In genomic region chr14:83163016-83163415, GRCh38 we compare ENCODE assay signal across 25 cellular contexts.
A peak's percentile ranks its signal among the peaks of the same experiment; 100 is the strongest.
DNase-seq lines count a peak whose midpoint lies in the region; FAIRE-seq and TF ChIP-seq lines count a peak whose summit lies in the region.
"Had no signal": no experiment of that assay in that cellular context is flagged by ENCODE, and none has a peak within 500 bp of the region (broad histone marks: within the 10 kb centered on the region; RNA-seq: fewer than 3 reads in every experiment).

No MANE protein-coding gene starts in this region.

- H3K27ac ChIP-seq in mammary epithelial cell (ENCODE audit: insufficient read depth, low read depth, low read length) (no peak overlapping the region), vagina (no peak overlapping the region)
- H3K27ac ChIP-seq: GM23248, KMS-11, SJCRH30 had no signal

- POLR2A ChIA-PET in MCF 10A (lab: Yijun Ruan, JAX): no interaction called here

- H2AFZ ChIP-seq in mammary epithelial cell (ENCODE audit: low read depth, low read length): no peak overlapping the region
- H2AFZ ChIP-seq: GM23248 had no signal

- no peak for DNase-seq in MCF 10A (ENCODE audit: unreplicated experiment)
- DNase-seq in mammary epithelial cell: no peak
- DNase-seq in bronchial epithelial cell (ENCODE audit: low read depth): peak; percentile 69
- peak; percentile 45 for DNase-seq in kidney tubule cell (ENCODE audit: low spot score)
- DNase-seq in mucosa of gallbladder (ENCODE audit: low spot score): no peak
- no peak for DNase-seq in cardiac septum (ENCODE audit: low spot score)
- DNase-seq in stimulated activated CD4-positive, alpha-beta T cell treated with anti-CD3 and anti-CD28 coated beads, Interleukin-2, amount 100 ng/mL, for 48 hours: no peak
- DNase-seq in vagina (ENCODE audit: extremely low spot score in 2 of 2): no peak
- DNase-seq: 8988T; BE2C; CD4-positive, alpha-beta T cell; DMS79 treated with DMSO at 0.1 percent for 48 hours; GM23248; MG63; NCI-H1092; NCI-H146; NCI-H2081; NCI-H748 treated with DMSO at 0.1 percent for 48 hours; OCI-M1; RPMI8226; SJCRH30 had no signal

- H3K79me2 ChIP-seq in mammary epithelial cell (ENCODE audit: insufficient read depth, low read length): no peaks in the 10 kb centered on the region

- no peak overlapping the region for H3K4me3 Mint-ChIP-seq in MCF 10A (ENCODE audit: unreplicated experiment)
- H3K4me3 Mint-ChIP-seq: CD4-positive, alpha-beta T cell had no signal

- no peaks in the 10 kb centered on the region for H3K27me3 ChIP-seq in mammary epithelial cell (ENCODE audit: insufficient read depth, low read length)
- no peaks in the 10 kb centered on the region for H3K27me3 ChIP-seq in bronchial epithelial cell (ENCODE audit: control insufficient read depth, insufficient read depth, low read length)
- no peaks in the 10 kb centered on the region for H3K27me3 ChIP-seq in vagina
- H3K27me3 ChIP-seq: BE2C, MG63, SJCRH30 had no signal

- intact Hi-C loops in MCF 10A (cut with micrococcal nuclease): no loop called here
- intact Hi-C loops in mammary epithelial cell (cut with micrococcal nuclease): no loop called here
- intact Hi-C loops in cardiac septum (cut with DNase I): no loop called here
- intact Hi-C loops in vagina (cut with DNase I): no loop called here

- H3K36me3 Mint-ChIP-seq in MCF 10A (ENCODE audit: insufficient read depth, unreplicated experiment): no peaks in the 10 kb centered on the region

- no peak for FAIRE-seq in bronchial epithelial cell (lab: Jason Lieb, UNC)
- FAIRE-seq: D721Med, GM12891, GM18507 had no signal

- no peaks in the 10 kb centered on the region for H3K27me3 Mint-ChIP-seq in MCF 10A (ENCODE audit: insufficient read depth, unreplicated experiment)
- H3K27me3 Mint-ChIP-seq: CD4-positive, alpha-beta T cell had no signal

- CTCF ChIA-PET in MCF 10A (lab: Yijun Ruan, JAX): interaction anchor here (0.7 kb wide), 1 partner anchor 1944 kb away, joined by 3 read pairs; no protein-coding TSS in a partner anchor
- CTCF ChIA-PET in mammary epithelial cell (lab: Charles Lee; ENCODE audit: low non-redundant PET): no interaction called here

- TF ChIP-seq CTCF in MCF 10A (IDR thresholded peaks at IDR 0.05; ENCODE audit: unreplicated experiment) (no peak), mammary epithelial cell (conservative IDR thresholded peaks at IDR 0.05 in 1 of 2, IDR thresholded peaks at IDR 0.05 in 1 of 2; ENCODE audit: extremely low read depth in 1 of 2, insufficient read depth in 1 of 2, low read depth in 1 of 2, low read length in 2 of 2) (no peak), bronchial epithelial cell (IDR thresholded peaks at IDR 0.05; ENCODE audit: insufficient read depth, low read length, severe bottlenecking) (no peak), vagina (IDR thresholded peaks at IDR 0.05) (no peak)

- in situ Hi-C loops in mammary epithelial cell (cut with MboI; ENCODE audit: low sequenced_read_pairs in 2 of 2): no loop called here

- no peaks in the 10 kb centered on the region for H3K9me3 Mint-ChIP-seq in MCF 10A (ENCODE audit: unreplicated experiment)

- no peaks in the 10 kb centered on the region for H4K20me1 ChIP-seq in mammary epithelial cell (ENCODE audit: insufficient read depth, low read length)

- H3K27ac Mint-ChIP-seq in MCF 10A (ENCODE audit: low read depth, unreplicated experiment): peak overlapping the region; percentile 11
- H3K27ac Mint-ChIP-seq: CD4-positive, alpha-beta T cell had no signal

- peaks cover 15% of the 10 kb centered on the region for H3K4me1 Mint-ChIP-seq in MCF 10A (ENCODE audit: insufficient read depth, unreplicated experiment)

- no peak overlapping the region for H3K4me3 ChIP-seq in mammary epithelial cell (replicated peaks in 1 of 3; ENCODE audit: insufficient read depth in 1 of 3, low read depth in 2 of 3, low read length in 3 of 3)
- H3K4me3 ChIP-seq in bronchial epithelial cell (ENCODE audit: low read depth, low read length): no peak overlapping the region
- no peak overlapping the region for H3K4me3 ChIP-seq in vagina
- H3K4me3 ChIP-seq: GM23248, MG63, SJCRH30 had no signal

- WGBS in mammary epithelial cell (ENCODE audit: low coverage, missing lambda C conversion rate): 18% methylated on average over 4 of the region's 4 CpGs

- TF ChIP-seq POLR2A in vagina (IDR thresholded peaks at IDR 0.05): no peak

- dilution Hi-C loops in mammary epithelial cell (cut with HindIII; ENCODE audit: low sequenced_read_pairs): no loop called here

- H3K9me3 ChIP-seq in mammary epithelial cell (replicated peaks; ENCODE audit: insufficient read depth, low read length) (no peaks in the 10 kb centered on the region), vagina (no peaks in the 10 kb centered on the region)
- H3K9me3 ChIP-seq: BE2C, MG63, SJCRH30 had no signal

- BruUV-seq in MCF 10A (replicated peaks; lab: Mats Ljungman, UMichigan) (no TSS peak), mammary epithelial cell (replicated peaks; lab: Mats Ljungman, UMichigan) (no TSS peak)

- no peak overlapping the region for H3K4me2 ChIP-seq in mammary epithelial cell (ENCODE audit: insufficient read depth, low read depth, low read length)
- H3K4me2 ChIP-seq: KMS-11 had no signal

- no peaks in the 10 kb centered on the region for H3K4me1 ChIP-seq in mammary epithelial cell (ENCODE audit: insufficient read depth, low read length)
- no peaks in the 10 kb centered on the region for H3K4me1 ChIP-seq in vagina
- H3K4me1 ChIP-seq: BE2C, SJCRH30 had no signal

- H3K9ac ChIP-seq in mammary epithelial cell (ENCODE audit: insufficient read depth, low read length): no peak overlapping the region
- H3K9ac ChIP-seq: GM23248, KMS-11 had no signal

- H3K36me3 ChIP-seq in mammary epithelial cell (ENCODE audit: insufficient read depth, low read length) (no peaks in the 10 kb centered on the region), bronchial epithelial cell (ENCODE audit: control insufficient read depth, insufficient read depth, low read length) (no peaks in the 10 kb centered on the region), vagina (no peaks in the 10 kb centered on the region)
- H3K36me3 ChIP-seq: BE2C, MG63, SJCRH30 had no signal

Comparison
In these comparisons a context has a peak if more than half of its experiments do, and no peak if none do; other contexts are left out.
1. DNase-seq: peak in bronchial epithelial cell (single experiment) and kidney tubule cell (single experiment); none in MCF 10A (single experiment), mammary epithelial cell (single experiment), mucosa of gallbladder (single experiment), cardiac septum (single experiment), stimulated activated CD4-positive, alpha-beta T cell treated with anti-CD3 and anti-CD28 coated beads, Interleukin-2, amount 100 ng/mL, for 48 hours (0 of 2) and vagina (0 of 2).